In the genomic region with DNA sequence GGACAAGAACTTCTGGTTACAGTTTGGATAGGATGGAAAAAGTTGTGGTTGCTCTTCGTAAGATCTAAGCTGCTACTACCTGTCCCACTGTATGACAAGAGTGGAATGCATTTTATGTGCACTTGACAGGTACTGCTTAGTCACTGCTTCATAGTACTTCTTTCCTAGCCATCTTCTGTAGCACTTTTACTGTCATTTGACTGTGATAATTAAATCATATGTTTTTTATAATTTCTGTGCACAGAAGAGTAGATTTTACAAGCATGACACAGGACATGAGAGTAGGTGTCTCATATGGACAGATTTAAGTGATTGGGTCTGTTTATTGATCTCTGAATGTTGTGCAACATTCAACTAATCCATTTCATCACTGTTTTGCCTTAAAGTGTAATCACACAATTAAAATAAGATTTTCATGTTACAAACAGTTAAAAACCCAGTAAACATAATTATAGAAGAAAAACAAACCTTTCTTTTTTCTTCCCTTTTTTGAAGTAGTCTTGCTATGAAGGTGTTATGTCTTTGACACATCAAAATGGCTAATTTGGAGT, we compare ENCODE assay signal across 13 cellular contexts. TPM values are rescaled to one million over a fixed set of nuclear protein-coding genes. Genes with fewer than 3 reads are reported as not detected.
DNase-seq lines count a peak whose midpoint lies in the region; ATAC-seq and TF ChIP-seq lines count a peak whose summit lies in the region.
"Had no signal": no experiment of that assay in that cellular context is flagged by ENCODE, and none has a peak within 500 bp of the region (broad histone marks: within the 10 kb centered on the region; RNA-seq: fewer than 3 reads in every experiment).

No MANE protein-coding gene starts in this region.

- H3K79me2 ChIP-seq in ACC112 (ENCODE audit: control insufficient read depth, insufficient read depth, low read length, unreplicated experiment), result peaks cover 77% of the 10 kb centered on the region
- H3K79me2 ChIP-seq in MM.1S (ENCODE audit: low read length), result peaks cover 74% of the 10 kb centered on the region
- H3K79me2 ChIP-seq in mesendoderm (ENCODE audit: control insufficient read depth, insufficient read depth, low read length), result peaks cover 78% of the 10 kb centered on the region

- TF ChIP-seq CTCF in MM.1S (IDR thresholded peaks at IDR 0.05; ENCODE audit: low read length), result no peak
- no peak for TF ChIP-seq CTCF in dorsolateral prefrontal cortex (IDR thresholded peaks at IDR 0.05 in 54 of 56, conservative IDR thresholded peaks at IDR 0.05 in 2 of 56; ENCODE audit: low read depth in 1 of 56, partially characterized antibody in 56 of 56)
- TF ChIP-seq CTCF in A673 (conservative IDR thresholded peaks at IDR 0.05; ENCODE audit: low read depth, low read length), result no peak

- H3K4ac ChIP-seq in mesendoderm (ENCODE audit: low read depth, low read length), result no peak overlapping the region

- CTCF ChIA-PET in A673 (lab: Charles Lee), result interaction anchor here (1.5 kb wide), 1 partner anchor 172 kb away, joined by 3 read pairs; no protein-coding TSS in a partner anchor

- ATAC-seq in left colon, result no peak

- H3K9ac ChIP-seq in MM.1S (ENCODE audit: low read length) (no peak overlapping the region), mesendoderm (ENCODE audit: low read length) (peak overlapping the region; percentile 69)

- H3K56ac ChIP-seq in mesendoderm (ENCODE audit: low read length), result peak overlapping the region; percentile 73

- H3K9me3 ChIP-seq in MM.1S (replicated peaks; ENCODE audit: insufficient read depth, low read length) (no peaks in the 10 kb centered on the region), A673 (ENCODE audit: low read depth, low read length, poor library complexity, severe bottlenecking) (no peaks in the 10 kb centered on the region)
- H3K9me3 ChIP-seq: Peyer's patch had no signal

- no peak overlapping the region for H2BK15ac ChIP-seq in mesendoderm (replicated peaks; ENCODE audit: low read depth)

- H2AFZ ChIP-seq in ACC112 (ENCODE audit: low read length, unreplicated experiment) (no peak overlapping the region), MM.1S (ENCODE audit: low read length) (no peak overlapping the region)

- H3K27ac ChIP-seq in ACC112 (ENCODE audit: low read depth, low read length) (peak overlapping the region; percentile 59; the same call in 1 of the 2 replicates), MM.1S (ENCODE audit: low read length) (no peak overlapping the region), dorsolateral prefrontal cortex (peak overlapping the region in 52 of 59 donors; percentile 0 to 99 (median 93)), mesendoderm (ENCODE audit: low read depth, low read length) (no peak overlapping the region), A673 (ENCODE audit: low read depth, low read length, poor library complexity, severe bottlenecking) (no peak overlapping the region)

- H3K4me1 ChIP-seq in ACC112 (ENCODE audit: control insufficient read depth, insufficient read depth, low read length, unreplicated experiment) (peaks cover 43% of the 10 kb centered on the region), MM.1S (ENCODE audit: low read length) (peaks cover 19% of the 10 kb centered on the region), mesendoderm (ENCODE audit: control insufficient read depth, low read depth, low read length) (peaks cover 19% of the 10 kb centered on the region), A673 (ENCODE audit: insufficient read depth, low read length, poor library complexity, severe bottlenecking) (peaks cover 10% of the 10 kb centered on the region)

- POLR2A ChIA-PET in A673 (lab: Charles Lee; ENCODE audit: low non-redundant PET), result interaction anchor here (0.7 kb wide), 1 partner anchor 10 kb away, joined by 3 read pairs; no protein-coding TSS in a partner anchor

- H3K36me3 ChIP-seq in ACC112 (ENCODE audit: insufficient read depth, low read length) (no peaks in the 10 kb centered on the region), MM.1S (replicated peaks; ENCODE audit: insufficient read depth, low read length) (no peaks in the 10 kb centered on the region; the same call in 1 of the 2 replicates), mesendoderm (ENCODE audit: control insufficient read depth, insufficient read depth, low read length) (no peaks in the 10 kb centered on the region), A673 (ENCODE audit: insufficient read depth, low read length, poor library complexity, severe bottlenecking) (no peaks in the 10 kb centered on the region)
- H3K36me3 ChIP-seq: Peyer's patch had no signal

- intact Hi-C loops in dorsolateral prefrontal cortex (cut with DNase I) (loop anchor here (2.0 to 5.0 kb wide), 4 partner anchors 148 to 553 kb away; partner anchors contain the start of gene CLK1 (in 1 of the 2)), left colon (cut with DNase I, micrococcal nuclease) (no loop called here), A673 (cut with micrococcal nuclease; ENCODE audit: unreplicated experiment) (loop anchor here (5.0 kb wide), 2 partner anchors 173 to 327 kb away; no protein-coding TSS in a partner anchor)

- no CpG with 5 or more reads among the region's 1 CpG for WGBS in mesendoderm (ENCODE audit: extremely low coverage, insufficient coverage, low lambda C conversion rate)

- no TSS peak for BruUV-seq in A673 (replicated peaks; lab: Mats Ljungman, UMichigan)

- H3K4me2 ChIP-seq in MM.1S (ENCODE audit: low read depth, low read length) (peak overlapping the region; percentile 85; the same call in 1 of the 2 replicates), mesendoderm (ENCODE audit: low read length) (peak overlapping the region; percentile 42)

- peaks cover 14% of the 10 kb centered on the region for H3F3A ChIP-seq in MM.1S (ENCODE audit: insufficient read depth, low read length)

- H4K8ac ChIP-seq in mesendoderm (ENCODE audit: low read depth, low read length), result no peak overlapping the region

- H2AK5ac ChIP-seq in mesendoderm (ENCODE audit: low read length), result no peak overlapping the region

- no peak overlapping the region for H4K5ac ChIP-seq in mesendoderm (ENCODE audit: low read length)

- no peaks in the 10 kb centered on the region for H3K9me2 ChIP-seq in MM.1S (replicated peaks; ENCODE audit: insufficient read depth, low read length)

- H3K27me3 ChIP-seq in ACC112 (ENCODE audit: insufficient read depth, low read length), result no peaks in the 10 kb centered on the region
- no peaks in the 10 kb centered on the region for H3K27me3 ChIP-seq in MM.1S (replicated peaks; ENCODE audit: insufficient read depth, low read length)
- H3K27me3 ChIP-seq in dorsolateral prefrontal cortex, result no peaks in the 10 kb centered on the region
- no peaks in the 10 kb centered on the region for H3K27me3 ChIP-seq in mesendoderm (ENCODE audit: insufficient read depth, low read length, poor library complexity)
- peaks cover 11% of the 10 kb centered on the region for H3K27me3 ChIP-seq in A673 (replicated peaks; ENCODE audit: insufficient read depth, low read depth, low read length, poor library complexity)
- H3K27me3 ChIP-seq: Peyer's patch had no signal

- H3K4me3 ChIP-seq in ACC112 (ENCODE audit: low read depth, low read length) (peak overlapping the region; percentile 96), MM.1S (ENCODE audit: low read length) (no peak overlapping the region), dorsolateral prefrontal cortex (peak overlapping the region in 30 of 59 donors; percentile 5 to 98 (median 82)), mesendoderm (ENCODE audit: low read length) (peak overlapping the region; percentile 2), A673 (ENCODE audit: low read depth, low read length, poor library complexity, severe bottlenecking) (no peak overlapping the region)
- H3K4me3 ChIP-seq: Peyer's patch had no signal

- H3K23ac ChIP-seq in mesendoderm (ENCODE audit: low read length), result no peak overlapping the region

- H2BK120ac ChIP-seq in mesendoderm (ENCODE audit: low read depth, low read length), result no peak overlapping the region

- no peaks in the 10 kb centered on the region for H3K79me1 ChIP-seq in mesendoderm (ENCODE audit: low read length)

- no peaks in the 10 kb centered on the region for H4K20me1 ChIP-seq in MM.1S (ENCODE audit: insufficient read depth, low read length)

- no peak for DNase-seq in MM.1S
- DNase-seq in dorsolateral prefrontal cortex, result no peak
- DNase-seq in mesendoderm, result no peak
- DNase-seq in left colon, result no peak
- no peak for DNase-seq in A673 (ENCODE audit: low spot score)
- DNase-seq in Kasumi-1 (lab: John Stamatoyannopoulos, UW), result no peak
- no peak for DNase-seq in activated CD4-positive, alpha-beta T cell treated with anti-CD3 and anti-CD28 coated beads for 4 hours
- DNase-seq: activated CD8-positive, alpha-beta memory T cell treated with anti-CD3 and anti-CD28 coated beads for 24 hours; cortex of kidney; NCI-H510A; Peyer's patch; stimulated activated CD4-positive, alpha-beta T cell treated with anti-CD3 and anti-CD28 coated beads, Interleukin-1b, Interleukin-23, amount 100 ng/mL, for 48 hours had no signal

- no peak overlapping the region for H2BK5ac ChIP-seq in mesendoderm (ENCODE audit: low read length)

- peak overlapping the region; percentile 62 for H3K18ac ChIP-seq in mesendoderm (ENCODE audit: low read length)

RNA-seq across cellular contexts. Expression of gene SPATS2L, which starts 2.9 kb away (rescaled TPM):
- 100 to 1,000 TPM in 1 of 120 experiments, 10 to 100 TPM in 119; 43.6 to 101 (median 74.3) TPM for total RNA-seq in dorsolateral prefrontal cortex
- 474 TPM for polyA plus RNA-seq in mesendoderm (2013, experiment 1 of 2)
- 470 TPM for polyA plus RNA-seq in mesendoderm (2013, experiment 2 of 2)
- total RNA-seq in left colon, result 100 to 1,000 TPM; 157 to 240 TPM
- total RNA-seq in A673 (2021), result 10.0 and 13.7 TPM in 2 replicates

Comparison
In these comparisons a context has a peak if more than half of its experiments do, and no peak if none do; other contexts are left out.
1. H3K27ac ChIP-seq: peak in ACC112 (single experiment) and dorsolateral prefrontal cortex (52 of 59); none in MM.1S (single experiment), mesendoderm (single experiment) and A673 (single experiment).
2. H3K4me3 ChIP-seq: peak in ACC112 (single experiment), dorsolateral prefrontal cortex (30 of 59) and mesendoderm (single experiment); none in MM.1S (single experiment) and A673 (single experiment).
3. intact Hi-C loops: an anchor here in dorsolateral prefrontal cortex (2.0 to 5.0 kb wide) and A673 (5.0 kb wide); none called in left colon.